Comparison of ENCODE assay signal across 8 cellular contexts in genomic region chr20:32207211-32207625, GRCh38. TPM values are rescaled to one million over a fixed set of nuclear protein-coding genes. Genes with fewer than 3 reads are reported as not detected.
DNase-seq lines count a peak whose midpoint lies in the region; ATAC-seq and TF ChIP-seq lines count a peak whose summit lies in the region.

No MANE protein-coding gene starts in this region.

- in situ Hi-C loops in GM13976 (cut with MboI; ENCODE audit: low sequenced_read_pairs, unreplicated experiment): no loop called here

- ATAC-seq in GM19043 (IDR thresholded peaks at IDR 0.05; ENCODE audit: low read depth, unreplicated experiment): peak; percentile 17

- WGBS in mesodermal cell (ENCODE audit: insufficient coverage in 2 of 2), 2 experiments: 1 to 2% methylated on average over 32 of the region's 34 CpGs
- under 1% methylated on average over 34 of the region's 34 CpGs for WGBS in urinary bladder

- peaks cover 4% of the 10 kb centered on the region for H3K27me3 Mint-ChIP-seq in brain

- H3K4me1 ChIP-seq in ACC112 (ENCODE audit: control insufficient read depth, insufficient read depth, low read length, unreplicated experiment) (peaks cover 46% of the 10 kb centered on the region), HUES48 (ENCODE audit: control insufficient read depth, insufficient read depth, low read length) (peaks cover 40% of the 10 kb centered on the region), mesodermal cell (ENCODE audit: control insufficient read depth, insufficient read depth, low read length, poor library complexity, severe bottlenecking) (peaks cover 22% of the 10 kb centered on the region), urinary bladder (ENCODE audit: insufficient read depth) (peaks cover 2% of the 10 kb centered on the region)

- H3K36me3 ChIP-seq in ACC112 (ENCODE audit: insufficient read depth, low read length): no peaks in the 10 kb centered on the region; the same call in 1 of the 2 replicates
- H3K36me3 ChIP-seq in HUES48 (ENCODE audit: control insufficient read depth, insufficient read depth, low read length): peaks cover 43% of the 10 kb centered on the region
- peaks cover 42% of the 10 kb centered on the region for H3K36me3 ChIP-seq in mesodermal cell (ENCODE audit: control insufficient read depth, insufficient read depth, low read length)
- H3K36me3 ChIP-seq in urinary bladder (ENCODE audit: insufficient read depth): no peaks in the 10 kb centered on the region

- peaks cover 14% of the 10 kb centered on the region for H3K36me3 Mint-ChIP-seq in brain

- H3K27me3 ChIP-seq in ACC112 (ENCODE audit: insufficient read depth, low read length): no peaks in the 10 kb centered on the region
- no peaks in the 10 kb centered on the region for H3K27me3 ChIP-seq in HUES48 (ENCODE audit: control insufficient read depth, insufficient read depth, low read length)

- H3K4me1 Mint-ChIP-seq in brain: peaks cover 78% of the 10 kb centered on the region

- DNase-seq in GM13976 (ENCODE audit: low spot score) (no peak), posterior cingulate gyrus (no peak)

- H3K79me2 ChIP-seq in ACC112 (ENCODE audit: control insufficient read depth, insufficient read depth, low read length, unreplicated experiment): peaks cover 88% of the 10 kb centered on the region

- no peak overlapping the region; the same call in 1 of the 2 replicates for H3K27ac ChIP-seq in ACC112 (ENCODE audit: low read depth, low read length)
- H3K27ac ChIP-seq in HUES48 (ENCODE audit: low read depth, low read length): peak overlapping the region; percentile 66
- peak overlapping the region; percentile 18 for H3K27ac ChIP-seq in mesodermal cell (ENCODE audit: low read depth, low read length, severe bottlenecking)
- peak overlapping the region; percentile 83 for H3K27ac ChIP-seq in urinary bladder (ENCODE audit: low read depth)

- peak overlapping the region; percentile 82 for H3K9ac ChIP-seq in HUES48 (ENCODE audit: low read depth, low read length)

- peak overlapping the region; percentile 98 to 99 (median 98) for H3K27ac Mint-ChIP-seq in brain

- peak overlapping the region; percentile 97 to 100 (median 99) for H3K4me3 Mint-ChIP-seq in brain

- H3K9me3 Mint-ChIP-seq in brain: no peaks in the 10 kb centered on the region

- TF ChIP-seq CTCF in brain (conservative IDR thresholded peaks at IDR 0.05) (no peak), GM13976 (IDR thresholded peaks at IDR 0.05; ENCODE audit: borderline replicate concordance, control extremely low read depth, extremely low read depth, insufficient read depth, missing control alignments) (no peak)

- no peaks in the 10 kb centered on the region for H3K9me3 ChIP-seq in HUES48 (ENCODE audit: control insufficient read depth, insufficient read depth, low read length)
- H3K9me3 ChIP-seq in mesodermal cell (ENCODE audit: control insufficient read depth, low read length): no peaks in the 10 kb centered on the region

- H3K4me3 ChIP-seq in ACC112 (ENCODE audit: low read depth, low read length) (peak overlapping the region; percentile 98), HUES48 (ENCODE audit: low read depth, low read length) (peak overlapping the region; percentile 97), mesodermal cell (ENCODE audit: extremely low read depth, insufficient read depth, low read length, poor library complexity, severe bottlenecking) (peak overlapping the region; percentile 96), urinary bladder (ENCODE audit: low read depth, low read length) (peak overlapping the region; percentile 97)

- H2AFZ ChIP-seq in ACC112 (ENCODE audit: low read length, unreplicated experiment): peak overlapping the region; percentile 69

- intact Hi-C loops in posterior cingulate gyrus (cut with DNase I): loop anchor here (1.0 to 10.0 kb wide), 5 partner anchors 70 to 382 kb away; partner anchors contain the start of genes ASXL1, KIF3B and TM9SF4

RNA-seq across cellular contexts. Expression of gene PLAGL2, which starts 0.3 kb away (rescaled TPM):
- polyA plus RNA-seq in brain (ENCODE audit: insufficient read depth, low read depth, low replicate concordance): 4.6 TPM
- polyA plus RNA-seq in mesodermal cell (2013, experiment 1 of 2): 15.4 TPM
- polyA plus RNA-seq in mesodermal cell (2013, experiment 2 of 2): 13.5 TPM
- 3.0 TPM for total RNA-seq in urinary bladder
- polyA plus RNA-seq in urinary bladder: 5.1 TPM

RNA-seq across cellular contexts. Expression of gene POFUT1, which starts 0.5 kb away (rescaled TPM):
- 20.6 TPM for polyA plus RNA-seq in brain (ENCODE audit: insufficient read depth, low read depth, low replicate concordance)
- polyA plus RNA-seq in mesodermal cell (2013, experiment 1 of 2): 29.5 TPM
- polyA plus RNA-seq in mesodermal cell (2013, experiment 2 of 2): 31.0 TPM
- 34.7 TPM for total RNA-seq in urinary bladder
- polyA plus RNA-seq in urinary bladder: 28.4 TPM
